In genomic region chr4:22458112-22458511, GRCh38 we compare ENCODE assay signal across 1 cellular context.
TF ChIP-seq lines count a peak whose summit lies in the region.

No MANE protein-coding gene starts in this region.

TF ChIP-seq in GM23338, 12 proteins besides CTCF, POLR2A, EP300 and RAD21 (continued from another document):
- TF ChIP-seq REST (IDR thresholded peaks at IDR 0.05; ENCODE audit: unreplicated experiment), result no peak
- TF ChIP-seq ZNF462 (CRISPR knock-in tag; IDR thresholded peaks at IDR 0.05), result no peak
- TF ChIP-seq EZH2phosphoT487 (IDR thresholded peaks at IDR 0.05; ENCODE audit: unreplicated experiment), result no peak
- no peak for TF ChIP-seq ZNF331 (CRISPR knock-in tag; IDR thresholded peaks at IDR 0.05; ENCODE audit: low read depth)
- no peak for TF ChIP-seq ZNF114 (CRISPR knock-in tag; IDR thresholded peaks at IDR 0.05)
- no peak for TF ChIP-seq NANOG (IDR thresholded peaks at IDR 0.05; ENCODE audit: borderline replicate concordance)
